Comparison of ENCODE assay signal across 7 cellular contexts in genomic region chr20:33933469-33933909, GRCh38.
DNase-seq lines count a peak whose midpoint lies in the region; TF ChIP-seq lines count a peak whose summit lies in the region.

No MANE protein-coding gene starts in this region.

- peak; percentile 65 for TF ChIP-seq CTCF in GM12865 (IDR thresholded peaks at IDR 0.05; ENCODE audit: insufficient read depth, low read depth, low read length, missing control alignments)

- peak; percentile 84 for DNase-seq in GM12865 (ENCODE audit: low read depth)
- peak; percentile 54 for DNase-seq in NCI-H2196 (lab: John Stamatoyannopoulos, UW; ENCODE audit: unreplicated experiment)
- DNase-seq in activated CD4-positive, alpha-beta T cell treated with anti-CD3 and anti-CD28 coated beads, Interleukin-2, amount 50 U/mL, for 48 hours, result peak; percentile 55 to 69
- peak; percentile 18 for DNase-seq in effector CD8-positive, alpha-beta T cell (lab: John Stamatoyannopoulos, UW)
- DNase-seq in lung microvascular endothelial cell (ENCODE audit: low read depth in 2 of 2), result peak; percentile 59 to 63
- DNase-seq in stimulated activated CD8-positive, alpha-beta memory T cell treated with anti-CD3 and anti-CD28 coated beads, Interleukin-4, amount 100 ng/mL, for 48 hours, result peak; percentile 68
- no peak for DNase-seq in KG1 (lab: John Stamatoyannopoulos, UW)

- no peak overlapping the region for H3K4me3 ChIP-seq in GM12865 (ENCODE audit: low read depth, low read length)
